1 cellular context compared by ENCODE assay signal in the genomic region with DNA sequence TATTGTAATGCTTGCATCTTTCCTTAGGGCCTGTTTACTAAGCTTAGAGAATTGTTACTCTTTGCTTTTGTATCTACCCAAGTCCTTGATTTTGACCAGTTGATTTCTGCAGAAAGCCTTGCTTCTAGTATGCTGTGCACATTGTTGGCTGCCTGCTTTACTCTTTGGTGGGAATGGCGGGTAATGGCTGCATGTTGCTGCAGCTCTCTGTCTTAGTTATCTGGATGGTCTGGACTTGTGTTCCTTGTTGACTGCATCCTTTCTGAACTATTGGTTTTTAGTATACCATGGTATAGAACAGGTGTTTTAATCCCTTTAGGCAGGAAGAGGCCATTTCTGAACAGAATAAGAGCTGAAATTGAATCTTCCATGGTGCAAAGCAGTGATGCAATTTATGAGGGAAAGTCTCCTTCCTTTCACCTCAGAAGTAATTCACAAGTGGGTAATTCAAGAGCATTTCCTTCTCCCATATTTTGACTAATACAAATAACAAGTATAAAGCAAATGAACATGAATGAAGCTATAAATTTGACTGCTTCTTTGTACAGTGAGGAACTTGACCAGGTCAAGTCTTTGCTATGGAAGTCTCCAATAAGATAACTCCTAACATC.
TF ChIP-seq lines count a peak whose summit lies in the region.

No MANE protein-coding gene starts in this region.

TF ChIP-seq in WTC11, 78 proteins besides CTCF, POLR2A, EP300 and RAD21 (continued from another document):
- TF ChIP-seq, protein P1, sequence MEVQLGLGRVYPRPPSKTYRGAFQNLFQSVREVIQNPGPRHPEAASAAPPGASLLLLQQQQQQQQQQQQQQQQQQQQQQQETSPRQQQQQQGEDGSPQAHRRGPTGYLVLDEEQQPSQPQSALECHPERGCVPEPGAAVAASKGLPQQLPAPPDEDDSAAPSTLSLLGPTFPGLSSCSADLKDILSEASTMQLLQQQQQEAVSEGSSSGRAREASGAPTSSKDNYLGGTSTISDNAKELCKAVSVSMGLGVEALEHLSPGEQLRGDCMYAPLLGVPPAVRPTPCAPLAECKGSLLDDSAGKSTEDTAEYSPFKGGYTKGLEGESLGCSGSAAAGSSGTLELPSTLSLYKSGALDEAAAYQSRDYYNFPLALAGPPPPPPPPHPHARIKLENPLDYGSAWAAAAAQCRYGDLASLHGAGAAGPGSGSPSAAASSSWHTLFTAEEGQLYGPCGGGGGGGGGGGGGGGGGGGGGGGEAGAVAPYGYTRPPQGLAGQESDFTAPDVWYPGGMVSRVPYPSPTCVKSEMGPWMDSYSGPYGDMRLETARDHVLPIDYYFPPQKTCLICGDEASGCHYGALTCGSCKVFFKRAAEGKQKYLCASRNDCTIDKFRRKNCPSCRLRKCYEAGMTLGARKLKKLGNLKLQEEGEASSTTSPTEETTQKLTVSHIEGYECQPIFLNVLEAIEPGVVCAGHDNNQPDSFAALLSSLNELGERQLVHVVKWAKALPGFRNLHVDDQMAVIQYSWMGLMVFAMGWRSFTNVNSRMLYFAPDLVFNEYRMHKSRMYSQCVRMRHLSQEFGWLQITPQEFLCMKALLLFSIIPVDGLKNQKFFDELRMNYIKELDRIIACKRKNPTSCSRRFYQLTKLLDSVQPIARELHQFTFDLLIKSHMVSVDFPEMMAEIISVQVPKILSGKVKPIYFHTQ (CRISPR knock-in tag; IDR thresholded peaks at IDR 0.05), result no peak
- no peak for TF ChIP-seq AFF4 (CRISPR knock-in tag; IDR thresholded peaks at IDR 0.05; ENCODE audit: borderline replicate concordance)
- TF ChIP-seq, protein P2, sequence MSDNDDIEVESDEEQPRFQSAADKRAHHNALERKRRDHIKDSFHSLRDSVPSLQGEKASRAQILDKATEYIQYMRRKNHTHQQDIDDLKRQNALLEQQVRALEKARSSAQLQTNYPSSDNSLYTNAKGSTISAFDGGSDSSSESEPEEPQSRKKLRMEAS (CRISPR knock-in tag; IDR thresholded peaks at IDR 0.05), result no peak
- TF ChIP-seq ATF1 (CRISPR knock-in tag; IDR thresholded peaks at IDR 0.05), result no peak
- TF ChIP-seq IRF2 (CRISPR knock-in tag; IDR thresholded peaks at IDR 0.05; ENCODE audit: borderline replicate concordance, low read depth), result no peak
